Comparison of ENCODE assay signal across 14 cellular contexts in genomic region chr11:134916829-134917228, GRCh38.
DNase-seq lines count a peak whose midpoint lies in the region; ATAC-seq and TF ChIP-seq lines count a peak whose summit lies in the region.
"Had no signal": no experiment of that assay in that cellular context is flagged by ENCODE, and none has a peak within 500 bp of the region (broad histone marks: within the 10 kb centered on the region; RNA-seq: fewer than 3 reads in every experiment).

No MANE protein-coding gene starts in this region.

- TF ChIP-seq CTCF in GM23338 (conservative IDR thresholded peaks at IDR 0.05; ENCODE audit: low read depth in 2 of 2): no peak
- no peak for TF ChIP-seq CTCF in VCaP (conservative IDR thresholded peaks at IDR 0.05)
- TF ChIP-seq CTCF in gastrocnemius medialis (IDR thresholded peaks at IDR 0.05 in 4 of 5, conservative IDR thresholded peaks at IDR 0.05 in 1 of 5): no peak

- no peak for ATAC-seq in GM23338
- ATAC-seq in gastrocnemius medialis: no peak
- ATAC-seq in stimulated activated naive CD8-positive, alpha-beta T cell treated with anti-CD3 and anti-CD28 coated beads, Interleukin-15, Interleukin-2, amounts not matched to agents 100 U/mL and 50 U/mL, for 24 hours: no peak
- ATAC-seq: CD8-positive, alpha-beta T cell; GM12878 had no signal

- H4K20me1 ChIP-seq in BLaER1 treated with 17β-estradiol and CSF1 and Interleukin-3, amounts not matched to agents 10 nM and 100 nM: no peaks in the 10 kb centered on the region; a peak in 1 of 22 replicates
- H4K20me1 ChIP-seq in GM23338 (replicated peaks; ENCODE audit: insufficient read depth): no peaks in the 10 kb centered on the region

- no peaks in the 10 kb centered on the region for H3K27me3 ChIP-seq in BLaER1 treated with 17β-estradiol and CSF1 and Interleukin-3, amounts not matched to agents 10 nM and 100 nM
- H3K27me3 ChIP-seq in GM23338 (ENCODE audit: insufficient read depth) (no peaks in the 10 kb centered on the region), stomach smooth muscle (ENCODE audit: control insufficient read depth in 1 of 2, insufficient read depth in 2 of 2, low read length in 2 of 2) (peaks cover 0 to 2% of the 10 kb centered on the region in 2 donors), gastrocnemius medialis (no peaks in the 10 kb centered on the region)

- no peak overlapping the region for H3K27ac ChIP-seq in BLaER1 treated with 17β-estradiol and CSF1 and Interleukin-3, amounts not matched to agents 10 nM and 100 nM
- no peak overlapping the region for H3K27ac ChIP-seq in GM23338 (ENCODE audit: low read depth)
- H3K27ac ChIP-seq in VCaP: peak overlapping the region; percentile 52
- H3K27ac ChIP-seq in stomach smooth muscle (ENCODE audit: low read length): peak overlapping the region; percentile 18
- no peak overlapping the region for H3K27ac ChIP-seq in gastrocnemius medialis
- H3K27ac ChIP-seq: HL-60 had no signal

- H3K27ac Mint-ChIP-seq in GM23338: no peak overlapping the region
- H3K27ac Mint-ChIP-seq: B cell; CD14-positive monocyte; CD8-positive, alpha-beta T cell had no signal

- H3K9me2 ChIP-seq in GM23338 (ENCODE audit: insufficient read depth): no peaks in the 10 kb centered on the region

- H3K36me3 Mint-ChIP-seq in GM23338 (ENCODE audit: low read depth): no peaks in the 10 kb centered on the region
- H3K36me3 Mint-ChIP-seq: CD14-positive monocyte; CD8-positive, alpha-beta T cell had no signal

- H3K4me3 ChIP-seq in BLaER1 treated with 17β-estradiol and CSF1 and Interleukin-3, amounts not matched to agents 10 nM and 100 nM: no peak overlapping the region
- no peak overlapping the region for H3K4me3 ChIP-seq in GM23338
- H3K4me3 ChIP-seq in stomach smooth muscle (ENCODE audit: low read length in 2 of 2): no peak overlapping the region
- H3K4me3 ChIP-seq in gastrocnemius medialis: no peak overlapping the region
- H3K4me3 ChIP-seq: GM12878 had no signal

- H3K4me2 ChIP-seq in BLaER1 treated with 17β-estradiol and CSF1 and Interleukin-3, amounts not matched to agents 10 nM and 100 nM: peak overlapping the region in 9 of 11 experiments; percentile 2 to 71 (median 51); a peak in 15 of 22 replicates
- H3K4me2 ChIP-seq in GM23338: no peak overlapping the region

- H3K27me3 Mint-ChIP-seq in GM23338 (ENCODE audit: insufficient read depth, low read depth, poor library complexity): no peaks in the 10 kb centered on the region

- no peaks in the 10 kb centered on the region; the same call in 2 of the 3 replicates for H3K4me1 Mint-ChIP-seq in GM23338
- H3K4me1 Mint-ChIP-seq: B cell, CD14-positive monocyte had no signal

- H3K36me3 ChIP-seq in BLaER1 treated with 17β-estradiol and CSF1 and Interleukin-3, amounts not matched to agents 10 nM and 100 nM: no peaks in the 10 kb centered on the region
- H3K36me3 ChIP-seq in GM23338 (ENCODE audit: insufficient read depth) (no peaks in the 10 kb centered on the region), stomach smooth muscle (ENCODE audit: control insufficient read depth in 2 of 2, insufficient read depth in 2 of 2, low read length in 2 of 2) (no peaks in the 10 kb centered on the region), gastrocnemius medialis (no peaks in the 10 kb centered on the region)

- H3K79me2 ChIP-seq in GM23338 (replicated peaks; ENCODE audit: insufficient read depth): no peaks in the 10 kb centered on the region

- no peak overlapping the region for H3K4me3 Mint-ChIP-seq in GM23338
- H3K4me3 Mint-ChIP-seq: B cell; CD14-positive monocyte; CD8-positive, alpha-beta T cell had no signal

- peak overlapping the region; percentile 38; the same call in 1 of the 2 replicates for H2AFZ ChIP-seq in GM23338

- H3F3A ChIP-seq in GM23338 (replicated peaks; ENCODE audit: low read depth): no peaks in the 10 kb centered on the region

- TF ChIP-seq POLR2A in gastrocnemius medialis (IDR thresholded peaks at IDR 0.05): no peak

- intact Hi-C loops in gastrocnemius medialis (cut with DNase I; ENCODE audit: low total_unique reads): no loop called here

- H3K9me3 ChIP-seq in BLaER1 treated with 17β-estradiol and CSF1 and Interleukin-3, amounts not matched to agents 10 nM and 100 nM (replicated peaks in 1 of 11): no peaks in the 10 kb centered on the region
- H3K9me3 ChIP-seq in stomach smooth muscle (ENCODE audit: control insufficient read depth in 2 of 2, low read length in 2 of 2) (no peaks in the 10 kb centered on the region), gastrocnemius medialis (no peaks in the 10 kb centered on the region)

- in situ Hi-C loops in gastrocnemius medialis (cut with MboI; ENCODE audit: low sequenced_read_pairs in 4 of 4): no loop called here

- H3K9me3 Mint-ChIP-seq in GM23338: no peaks in the 10 kb centered on the region
- H3K9me3 Mint-ChIP-seq: CD14-positive monocyte; CD8-positive, alpha-beta T cell had no signal

- no peak overlapping the region for H3K9ac ChIP-seq in BLaER1 treated with 17β-estradiol and CSF1 and Interleukin-3, amounts not matched to agents 10 nM and 100 nM
- H3K9ac ChIP-seq in stomach smooth muscle (ENCODE audit: low read length in 2 of 2): peak overlapping the region in 1 of 2 donors; percentile 13

- peaks cover 0 to 30% (median 17%) of the 10 kb centered on the region in 10 experiments; a peak in 14 of 20 replicates for H3K4me1 ChIP-seq in BLaER1 treated with 17β-estradiol and CSF1 and Interleukin-3, amounts not matched to agents 10 nM and 100 nM
- H3K4me1 ChIP-seq in GM23338 (ENCODE audit: insufficient read depth) (no peaks in the 10 kb centered on the region), stomach smooth muscle (ENCODE audit: control insufficient read depth, insufficient read depth, low read length) (peaks cover 28% of the 10 kb centered on the region), gastrocnemius medialis (no peaks in the 10 kb centered on the region)

- DNase-seq in GM23338 (ENCODE audit: low spot score) (no peak), NCI-H748 treated with DMSO at 0.1 percent for 48 hours (lab: John Stamatoyannopoulos, UW) (no peak), gastrocnemius medialis (no peak)
- no peak for DNase-seq in stimulated activated naive CD8-positive, alpha-beta T cell treated with anti-CD3 and anti-CD28 coated beads, Interleukin-15, Interleukin-2, amounts not matched to agents 100 U/mL and 50 U/mL, for 24 hours
- DNase-seq: CD8-positive, alpha-beta T cell; COR-L47; H7 had no signal

TF ChIP-seq in GM23338, 12 proteins besides CTCF, POLR2A, EP300 and RAD21 (continues in another document):
- TF ChIP-seq EZH2 (IDR thresholded peaks at IDR 0.05; ENCODE audit: low read depth, unreplicated experiment) (no peak), ZNF462 (CRISPR knock-in tag; IDR thresholded peaks at IDR 0.05) (no peak), NANOG (IDR thresholded peaks at IDR 0.05; ENCODE audit: borderline replicate concordance) (no peak), ZNF331 (CRISPR knock-in tag; IDR thresholded peaks at IDR 0.05; ENCODE audit: low read depth) (no peak)

Comparison
In these comparisons a context has a peak if more than half of its experiments do, and no peak if none do; other contexts are left out.
1. H3K27ac ChIP-seq: peak in VCaP (single experiment) and stomach smooth muscle (single experiment); none in BLaER1 treated with 17β-estradiol and CSF1 and Interleukin-3, amounts not matched to agents 10 nM and 100 nM (0 of 11), GM23338 (single experiment) and gastrocnemius medialis (0 of 4).